In genomic region chr6:44256291-44257006, GRCh38 we compare ENCODE assay signal across 8 cellular contexts. TPM values are rescaled to one million over a fixed set of nuclear protein-coding genes. Genes with fewer than 3 reads are reported as not detected.
DNase-seq lines count a peak whose midpoint lies in the region; ATAC-seq and TF ChIP-seq lines count a peak whose summit lies in the region.

No MANE protein-coding gene starts in this region.

- peak overlapping the region; percentile 83 for H3K4me3 Mint-ChIP-seq in activated CD4-positive, alpha-beta memory T cell treated with anti-CD3 and anti-CD28 coated beads, Interleukin-2, amount 10 ng/mL, durations not matched to agents 7 days and 5 days

- peak overlapping the region; percentile 94 for H3K27ac ChIP-seq in psoas muscle

- WGBS in psoas muscle, 3 donors, result 17 to 25% (median 18%) methylated on average over 21 to 25 of the region's 25 CpGs

- peak overlapping the region; percentile 89 for H3K4me3 ChIP-seq in fibroblast of pulmonary artery (replicated peaks; ENCODE audit: low read depth, low read length)
- H3K4me3 ChIP-seq in psoas muscle, result peak overlapping the region; percentile 94

- peak; percentile 2 to 18 (median 5) for ATAC-seq in psoas muscle
- ATAC-seq in HG03175 (IDR thresholded peaks at IDR 0.05; ENCODE audit: unreplicated experiment), result no peak
- no peak for ATAC-seq in GM21367 (IDR thresholded peaks at IDR 0.05; ENCODE audit: unreplicated experiment)

- H3K27ac Mint-ChIP-seq in activated CD4-positive, alpha-beta memory T cell treated with anti-CD3 and anti-CD28 coated beads, Interleukin-2, amount 10 ng/mL, durations not matched to agents 7 days and 5 days, result peak overlapping the region; percentile 82

- peak; percentile 30 for DNase-seq in stimulated activated CD4-positive, alpha-beta T cell treated with anti-CD3 and anti-CD28 coated beads, Interleukin-4, amount 100 ng/mL, for 24 hours
- DNase-seq in stimulated activated CD4-positive, alpha-beta T cell treated with anti-CD3 and anti-CD28 coated beads, Interleukin-2, amount 100 ng/mL, for 48 hours, result no peak
- DNase-seq in activated CD4-positive, alpha-beta memory T cell treated with anti-CD3 and anti-CD28 coated beads, Interleukin-2, amount 10 ng/mL, durations not matched to agents 7 days and 5 days, result no peak
- DNase-seq in fibroblast of pulmonary artery (ENCODE audit: low read depth), result no peak
- DNase-seq in psoas muscle, result peak in 1 of 2 donors; percentile 49
- DNase-seq in DMS153 treated with DMSO at 0.1 percent for 48 hours (lab: John Stamatoyannopoulos, UW; ENCODE audit: unreplicated experiment), result no peak

- H3K9me3 Mint-ChIP-seq in activated CD4-positive, alpha-beta memory T cell treated with anti-CD3 and anti-CD28 coated beads, Interleukin-2, amount 10 ng/mL, durations not matched to agents 7 days and 5 days, result no peaks in the 10 kb centered on the region

- CTCF ChIA-PET in activated CD4-positive, alpha-beta memory T cell treated with anti-CD3 and anti-CD28 coated beads, Interleukin-2, amount 10 ng/mL, durations not matched to agents 7 days and 5 days (lab: Charles Lee), result interaction anchor here (0.6 to 3.7 kb wide), 20 partner anchors 8 to 1266 kb away, joined by 3 to 32 read pairs (median 5); partner anchors contain the start of genes AARS2, HSP90AB1, MAD2L1BP and NFKBIE

- peaks cover 12 to 58% of the 10 kb centered on the region in 2 donors for H3K36me3 ChIP-seq in psoas muscle (ENCODE audit: insufficient read depth in 1 of 2, low read depth in 1 of 2)

- TF ChIP-seq CTCF in fibroblast of pulmonary artery (IDR thresholded peaks at IDR 0.05; ENCODE audit: low read length, missing control alignments), result no peak
- TF ChIP-seq CTCF in psoas muscle (IDR thresholded peaks at IDR 0.05), result no peak

- POLR2A ChIA-PET in activated CD4-positive, alpha-beta memory T cell treated with anti-CD3 and anti-CD28 coated beads, Interleukin-2, amount 10 ng/mL, durations not matched to agents 7 days and 5 days (lab: Charles Lee), result interaction anchor here (0.8 to 6.8 kb wide), 8 partner anchors 9 to 627 kb away, joined by 3 to 136 read pairs (median 6); partner anchors contain the start of genes HSP90AB1, NFKBIE, SLC29A1 and TMEM151B

- H3K27me3 Mint-ChIP-seq in activated CD4-positive, alpha-beta memory T cell treated with anti-CD3 and anti-CD28 coated beads, Interleukin-2, amount 10 ng/mL, durations not matched to agents 7 days and 5 days, result no peaks in the 10 kb centered on the region

- peaks cover 30% of the 10 kb centered on the region for H3K4me1 ChIP-seq in psoas muscle

- H3K9me3 ChIP-seq in psoas muscle, result no peaks in the 10 kb centered on the region

- intact Hi-C loops in psoas muscle (cut with DNase I), result no loop called here

- H3K4me1 Mint-ChIP-seq in activated CD4-positive, alpha-beta memory T cell treated with anti-CD3 and anti-CD28 coated beads, Interleukin-2, amount 10 ng/mL, durations not matched to agents 7 days and 5 days, result peaks cover 64% of the 10 kb centered on the region

- peaks cover 71% of the 10 kb centered on the region for H3K36me3 Mint-ChIP-seq in activated CD4-positive, alpha-beta memory T cell treated with anti-CD3 and anti-CD28 coated beads, Interleukin-2, amount 10 ng/mL, durations not matched to agents 7 days and 5 days (ENCODE audit: low read depth)

- no peaks in the 10 kb centered on the region for H3K27me3 ChIP-seq in psoas muscle (ENCODE audit: insufficient read depth in 3 of 3, low read length in 2 of 3)

RNA-seq across cellular contexts. Expression of gene SLC35B2, which starts 0.9 kb away (rescaled TPM):
- total RNA-seq in activated CD4-positive, alpha-beta memory T cell treated with anti-CD3 and anti-CD28 coated beads, Interleukin-2, amount 10 ng/mL, durations not matched to agents 7 days and 5 days, result 10 to 100 TPM; 35.8 to 37.2 TPM
- total RNA-seq in psoas muscle, result 10 to 100 TPM; 10.9 to 23.3 (median 18.0) TPM
- polyA plus RNA-seq in psoas muscle, result 10 to 100 TPM; 16.0 to 23.6 (median 20.8) TPM

RNA-seq across cellular contexts. Expression of gene NFKBIE, which starts 8.9 kb away (rescaled TPM):
- total RNA-seq in activated CD4-positive, alpha-beta memory T cell treated with anti-CD3 and anti-CD28 coated beads, Interleukin-2, amount 10 ng/mL, durations not matched to agents 7 days and 5 days, result 10 to 100 TPM; 20.8 to 21.7 TPM
- 1 to 10 TPM; 2.1 to 5.0 (median 3.0) TPM for total RNA-seq in psoas muscle
- 1 to 10 TPM; 2.8 to 5.2 (median 4.0) TPM for polyA plus RNA-seq in psoas muscle

RNA-seq across cellular contexts. Expression of gene HSP90AB1, which starts 9.5 kb away (rescaled TPM):
- 100 to 1,000 TPM; 478 to 479 TPM for total RNA-seq in activated CD4-positive, alpha-beta memory T cell treated with anti-CD3 and anti-CD28 coated beads, Interleukin-2, amount 10 ng/mL, durations not matched to agents 7 days and 5 days
- 1,000 to 10,000 TPM; 1,150 to 1,595 (median 1,339) TPM for total RNA-seq in psoas muscle
- polyA plus RNA-seq in psoas muscle, result 1,000 to 10,000 TPM in 2 of 3 donors, 100 to 1,000 TPM in 1; 743 to 1,128 (median 1,033) TPM

RNA-seq across cellular contexts. Expression of gene TMEM151B, which starts 13.8 kb away (rescaled TPM):
- not detected for total RNA-seq in activated CD4-positive, alpha-beta memory T cell treated with anti-CD3 and anti-CD28 coated beads, Interleukin-2, amount 10 ng/mL, durations not matched to agents 7 days and 5 days
- not detected for total RNA-seq in psoas muscle
- under 1 TPM in 2 of 3 donors, not detected in 1; 0.04 to 0.07 TPM for polyA plus RNA-seq in psoas muscle

RNA-seq across cellular contexts. Expression of gene SLC29A1, which starts 33.1 kb away (rescaled TPM):
- total RNA-seq in activated CD4-positive, alpha-beta memory T cell treated with anti-CD3 and anti-CD28 coated beads, Interleukin-2, amount 10 ng/mL, durations not matched to agents 7 days and 5 days, result 10 to 100 TPM; 24.8 to 25.4 TPM
- 10 to 100 TPM; 29.6 to 80.7 (median 41.6) TPM for total RNA-seq in psoas muscle
- 10 to 100 TPM; 29.1 to 39.7 (median 39.1) TPM for polyA plus RNA-seq in psoas muscle

Comparison
In these comparisons a context has a peak if more than half of its experiments do, and no peak if none do; other contexts are left out.
1. ATAC-seq: peak in psoas muscle (4 of 4); none in HG03175 (single experiment) and GM21367 (single experiment).